In genomic region chr1:234643111-234643849, GRCh38 we compare ENCODE assay signal across 1 cellular context.
TF ChIP-seq lines count a peak whose summit lies in the region.

No MANE protein-coding gene starts in this region.

TF ChIP-seq in HepG2, 621 proteins besides CTCF, POLR2A, EP300 and RAD21 (continued from another document and continues in another):
- TF ChIP-seq LRRFIP1 (CRISPR knock-in tag; conservative IDR thresholded peaks at IDR 0.05) (no peak), ZNF746 (CRISPR knock-in tag; IDR thresholded peaks at IDR 0.05) (peak; percentile 97), ASH2L (IDR thresholded peaks at IDR 0.05; ENCODE audit: insufficient read length, low read depth, low read length) (peak; percentile 55), ZNF232 (CRISPR knock-in tag; IDR thresholded peaks at IDR 0.05; ENCODE audit: borderline replicate concordance) (peak; percentile 94), ZNF281 (CRISPR knock-in tag; IDR thresholded peaks at IDR 0.05; ENCODE audit: borderline replicate concordance) (peak; percentile 75; the same call in 1 of the 2 replicates), ZNF563 (CRISPR knock-in tag; IDR thresholded peaks at IDR 0.05) (peak; percentile 34; the same call in 1 of the 2 replicates), RAD51 (IDR thresholded peaks at IDR 0.05; ENCODE audit: borderline replicate concordance) (no peak), SNRNP70 (IDR thresholded peaks at IDR 0.05; ENCODE audit: low read depth, low read length) (no peak), FOXC1 (CRISPR knock-in tag; IDR thresholded peaks at IDR 0.05; ENCODE audit: borderline replicate concordance) (peak; percentile 94), TCF7 (IDR thresholded peaks at IDR 0.05; ENCODE audit: low read depth) (peak; percentile 98), ISX (CRISPR knock-in tag; conservative IDR thresholded peaks at IDR 0.05) (no peak), ZNF331 (CRISPR knock-in tag; IDR thresholded peaks at IDR 0.05) (peak; percentile 92; the same call in 1 of the 2 replicates), ZNF12 (CRISPR knock-in tag; IDR thresholded peaks at IDR 0.05) (no peak), ZNF414 (CRISPR knock-in tag; IDR thresholded peaks at IDR 0.05) (peak; percentile 87; the same call in 1 of the 2 replicates), IRF2 (CRISPR knock-in tag; IDR thresholded peaks at IDR 0.05) (peak; percentile 98), ZSCAN31 (CRISPR knock-in tag; IDR thresholded peaks at IDR 0.05; ENCODE audit: low read depth) (peak; percentile 98), MED8 (CRISPR knock-in tag; IDR thresholded peaks at IDR 0.05; ENCODE audit: insufficient replicate concordance) (peak; percentile 100), KLF11 (CRISPR knock-in tag; IDR thresholded peaks at IDR 0.05) (peak; percentile 88; the same call in 1 of the 2 replicates), PLSCR1 (CRISPR knock-in tag; IDR thresholded peaks at IDR 0.05; ENCODE audit: borderline replicate concordance) (no peak; the same call in 1 of the 2 replicates), THAP9 (CRISPR knock-in tag; IDR thresholded peaks at IDR 0.05; ENCODE audit: borderline replicate concordance) (peak; percentile 38; the same call in 1 of the 2 replicates), ZFP62 (CRISPR knock-in tag; IDR thresholded peaks at IDR 0.05) (no peak), KAT7 (CRISPR knock-in tag; IDR thresholded peaks at IDR 0.05; ENCODE audit: borderline replicate concordance) (peak; percentile 82; the same call in 1 of the 2 replicates), ZNF30 (CRISPR knock-in tag; IDR thresholded peaks at IDR 0.05) (no peak), RNF219 (CRISPR knock-in tag; IDR thresholded peaks at IDR 0.05) (peak; percentile 83), MEIS1 (CRISPR knock-in tag; IDR thresholded peaks at IDR 0.05; ENCODE audit: borderline replicate concordance) (peak; percentile 95; the same call in 1 of the 2 replicates), HOXA9 (CRISPR knock-in tag; IDR thresholded peaks at IDR 0.05; ENCODE audit: borderline replicate concordance) (0 out of 2 replicates have a peak, but pooled peaks have one; percentile 35), ZNF839 (CRISPR knock-in tag; IDR thresholded peaks at IDR 0.05; ENCODE audit: borderline replicate concordance) (no peak), ZNF143 (CRISPR knock-in tag; IDR thresholded peaks at IDR 0.05) (peak; percentile 61; the same call in 1 of the 2 replicates), ZNF256 (CRISPR knock-in tag; conservative IDR thresholded peaks at IDR 0.05) (no peak), SATB2 (CRISPR knock-in tag; IDR thresholded peaks at IDR 0.05) (peak; percentile 67; the same call in 1 of the 2 replicates), ZNF768 (CRISPR knock-in tag; IDR thresholded peaks at IDR 0.05) (0 out of 2 replicates have a peak, but pooled peaks have one; percentile 51), ZNF614 (CRISPR knock-in tag; IDR thresholded peaks at IDR 0.05; ENCODE audit: borderline replicate concordance) (peak; percentile 96), ZNF33B (CRISPR knock-in tag; IDR thresholded peaks at IDR 0.05) (peak; percentile 88; the same call in 1 of the 2 replicates), KDM3A (CRISPR knock-in tag; IDR thresholded peaks at IDR 0.05; ENCODE audit: low read depth) (peak; percentile 94), ATAD3A (CRISPR knock-in tag; IDR thresholded peaks at IDR 0.05) (no peak)
- TF ChIP-seq, protein P1, sequence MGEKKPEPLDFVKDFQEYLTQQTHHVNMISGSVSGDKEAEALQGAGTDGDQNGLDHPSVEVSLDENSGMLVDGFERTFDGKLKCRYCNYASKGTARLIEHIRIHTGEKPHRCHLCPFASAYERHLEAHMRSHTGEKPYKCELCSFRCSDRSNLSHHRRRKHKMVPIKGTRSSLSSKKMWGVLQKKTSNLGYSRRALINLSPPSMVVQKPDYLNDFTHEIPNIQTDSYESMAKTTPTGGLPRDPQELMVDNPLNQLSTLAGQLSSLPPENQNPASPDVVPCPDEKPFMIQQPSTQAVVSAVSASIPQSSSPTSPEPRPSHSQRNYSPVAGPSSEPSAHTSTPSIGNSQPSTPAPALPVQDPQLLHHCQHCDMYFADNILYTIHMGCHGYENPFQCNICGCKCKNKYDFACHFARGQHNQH (CRISPR knock-in tag; IDR thresholded peaks at IDR 0.05), result peak; percentile 99
- TF ChIP-seq, protein P2, sequence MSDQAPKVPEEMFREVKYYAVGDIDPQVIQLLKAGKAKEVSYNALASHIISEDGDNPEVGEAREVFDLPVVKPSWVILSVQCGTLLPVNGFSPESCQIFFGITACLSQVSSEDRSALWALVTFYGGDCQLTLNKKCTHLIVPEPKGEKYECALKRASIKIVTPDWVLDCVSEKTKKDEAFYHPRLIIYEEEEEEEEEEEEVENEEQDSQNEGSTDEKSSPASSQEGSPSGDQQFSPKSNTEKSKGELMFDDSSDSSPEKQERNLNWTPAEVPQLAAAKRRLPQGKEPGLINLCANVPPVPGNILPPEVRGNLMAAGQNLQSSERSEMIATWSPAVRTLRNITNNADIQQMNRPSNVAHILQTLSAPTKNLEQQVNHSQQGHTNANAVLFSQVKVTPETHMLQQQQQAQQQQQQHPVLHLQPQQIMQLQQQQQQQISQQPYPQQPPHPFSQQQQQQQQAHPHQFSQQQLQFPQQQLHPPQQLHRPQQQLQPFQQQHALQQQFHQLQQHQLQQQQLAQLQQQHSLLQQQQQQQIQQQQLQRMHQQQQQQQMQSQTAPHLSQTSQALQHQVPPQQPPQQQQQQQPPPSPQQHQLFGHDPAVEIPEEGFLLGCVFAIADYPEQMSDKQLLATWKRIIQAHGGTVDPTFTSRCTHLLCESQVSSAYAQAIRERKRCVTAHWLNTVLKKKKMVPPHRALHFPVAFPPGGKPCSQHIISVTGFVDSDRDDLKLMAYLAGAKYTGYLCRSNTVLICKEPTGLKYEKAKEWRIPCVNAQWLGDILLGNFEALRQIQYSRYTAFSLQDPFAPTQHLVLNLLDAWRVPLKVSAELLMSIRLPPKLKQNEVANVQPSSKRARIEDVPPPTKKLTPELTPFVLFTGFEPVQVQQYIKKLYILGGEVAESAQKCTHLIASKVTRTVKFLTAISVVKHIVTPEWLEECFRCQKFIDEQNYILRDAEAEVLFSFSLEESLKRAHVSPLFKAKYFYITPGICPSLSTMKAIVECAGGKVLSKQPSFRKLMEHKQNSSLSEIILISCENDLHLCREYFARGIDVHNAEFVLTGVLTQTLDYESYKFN (CRISPR knock-in tag; conservative IDR thresholded peaks at IDR 0.05), result peak; percentile 99
- TF ChIP-seq, protein P3, sequence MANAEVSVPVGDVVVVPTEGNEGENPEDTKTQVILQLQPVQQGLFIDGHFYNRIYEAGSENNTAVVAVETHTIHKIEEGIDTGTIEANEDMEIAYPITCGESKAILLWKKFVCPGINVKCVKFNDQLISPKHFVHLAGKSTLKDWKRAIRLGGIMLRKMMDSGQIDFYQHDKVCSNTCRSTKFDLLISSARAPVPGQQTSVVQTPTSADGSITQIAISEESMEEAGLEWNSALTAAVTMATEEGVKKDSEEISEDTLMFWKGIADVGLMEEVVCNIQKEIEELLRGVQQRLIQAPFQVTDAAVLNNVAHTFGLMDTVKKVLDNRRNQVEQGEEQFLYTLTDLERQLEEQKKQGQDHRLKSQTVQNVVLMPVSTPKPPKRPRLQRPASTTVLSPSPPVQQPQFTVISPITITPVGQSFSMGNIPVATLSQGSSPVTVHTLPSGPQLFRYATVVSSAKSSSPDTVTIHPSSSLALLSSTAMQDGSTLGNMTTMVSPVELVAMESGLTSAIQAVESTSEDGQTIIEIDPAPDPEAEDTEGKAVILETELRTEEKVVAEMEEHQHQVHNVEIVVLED (CRISPR knock-in tag; IDR thresholded peaks at IDR 0.05; ENCODE audit: borderline replicate concordance), result peak; percentile 82
- TF ChIP-seq, protein P4, sequence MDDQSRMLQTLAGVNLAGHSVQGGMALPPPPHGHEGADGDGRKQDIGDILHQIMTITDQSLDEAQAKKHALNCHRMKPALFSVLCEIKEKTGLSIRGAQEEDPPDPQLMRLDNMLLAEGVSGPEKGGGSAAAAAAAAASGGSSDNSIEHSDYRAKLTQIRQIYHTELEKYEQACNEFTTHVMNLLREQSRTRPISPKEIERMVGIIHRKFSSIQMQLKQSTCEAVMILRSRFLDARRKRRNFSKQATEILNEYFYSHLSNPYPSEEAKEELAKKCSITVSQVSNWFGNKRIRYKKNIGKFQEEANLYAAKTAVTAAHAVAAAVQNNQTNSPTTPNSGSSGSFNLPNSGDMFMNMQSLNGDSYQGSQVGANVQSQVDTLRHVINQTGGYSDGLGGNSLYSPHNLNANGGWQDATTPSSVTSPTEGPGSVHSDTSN (CRISPR knock-in tag; IDR thresholded peaks at IDR 0.05; ENCODE audit: borderline replicate concordance), result 0 out of 2 replicates have a peak, but pooled peaks have one; percentile 77
